Comparison of ENCODE assay signal across 8 cellular contexts in genomic region chr12:120686690-120687569, GRCh38. TPM values are rescaled to one million over a fixed set of nuclear protein-coding genes. Genes with fewer than 3 reads are reported as not detected.
DNase-seq lines count a peak whose midpoint lies in the region; ATAC-seq and TF ChIP-seq lines count a peak whose summit lies in the region.

Gene MLEC, plus strand, starts transcription at chr12:120687149. Its CDS starts 148 bp downstream, at chr12:120687297.

- POLR2A ChIA-PET in PC-9 (lab: Charles Lee; ENCODE audit: unreplicated experiment): interaction anchor here (0.6 to 0.7 kb wide), 5 partner anchors 84 to 1391 kb away, joined by 3 to 5 read pairs (median 3); partner anchors contain the start of gene POP5

- no peaks in the 10 kb centered on the region for H3K9me2 ChIP-seq in PC-9 (ENCODE audit: insufficient read depth)

- no peaks in the 10 kb centered on the region for H3K27me3 ChIP-seq in PC-9 (ENCODE audit: insufficient read depth, low read depth)
- no peaks in the 10 kb centered on the region for H3K27me3 ChIP-seq in mucosa of rectum (ENCODE audit: control insufficient read depth in 2 of 2, insufficient read depth in 2 of 2, low read length in 2 of 2)

- peaks cover 46% of the 10 kb centered on the region for H3K79me2 ChIP-seq in PC-9 (ENCODE audit: low read depth)

- peak within 1 kb of the TSS; percentile 89 for H3K4me3 ChIP-seq in Jurkat, Clone E6-1 (ENCODE audit: low read length)
- peak within 1 kb of the TSS; percentile 82 for H3K4me3 ChIP-seq in PC-9
- H3K4me3 ChIP-seq in epithelial cell of proximal tubule (ENCODE audit: low read depth, low read length): peak within 1 kb of the TSS; percentile 87
- H3K4me3 ChIP-seq in mucosa of rectum (ENCODE audit: low read length in 2 of 2): peak within 1 kb of the TSS; percentile 82 to 94

- DNase-seq in DMS53 treated with DMSO at 0.1 percent for 48 hours (lab: John Stamatoyannopoulos, UW; ENCODE audit: unreplicated experiment) (peak; percentile 97), PC-9 (peak; percentile 88 to 98), epithelial cell of proximal tubule (ENCODE audit: low read depth) (peak; percentile 68)
- peak; percentile 98 for DNase-seq in Jurkat, Clone E6-1 (ENCODE audit: low read depth, low spot score)
- DNase-seq in activated T-cell treated with anti-CD3 and anti-CD28 coated beads, Interleukin-2, amount 50 U/mL, for 1 hour: peak; percentile 99
- DNase-seq in stimulated activated CD8-positive, alpha-beta memory T cell treated with anti-CD3 and anti-CD28 coated beads, Interleukin-4, amount 100 ng/mL, for 48 hours: peak; percentile 99

- H3K4me1 ChIP-seq in PC-9 (replicated peaks; ENCODE audit: insufficient read depth) (peaks cover 29% of the 10 kb centered on the region), mucosa of rectum (ENCODE audit: control insufficient read depth in 2 of 2, insufficient read depth in 2 of 2, low read length in 2 of 2) (peaks cover 34 to 40% of the 10 kb centered on the region in 2 donors)

- no peaks in the 10 kb centered on the region for H3K36me3 ChIP-seq in PC-9 (ENCODE audit: low read depth)
- H3K36me3 ChIP-seq in mucosa of rectum (ENCODE audit: control insufficient read depth in 2 of 2, insufficient read depth in 2 of 2, low read length in 2 of 2): no peaks in the 10 kb centered on the region

- intact Hi-C loops in PC-9 (cut with micrococcal nuclease; ENCODE audit: unreplicated experiment): loop anchor here (1.0 to 2.0 kb wide), 2 partner anchors 40 to 104 kb away; no protein-coding TSS in a partner anchor

- peak within 1 kb of the TSS; percentile 86 to 91 for H3K9ac ChIP-seq in mucosa of rectum (ENCODE audit: low read depth in 1 of 2, low read length in 2 of 2)

- BruUV-seq in PC-9 (replicated peaks; lab: Mats Ljungman, UMichigan): TSS peak; percentile 79

- H3K27ac ChIP-seq in PC-9 (peak within 1 kb of the TSS; percentile 77), mucosa of rectum (ENCODE audit: low read depth in 2 of 2, low read length in 2 of 2) (peak within 1 kb of the TSS; percentile 92 to 97)

- peaks cover 6% of the 10 kb centered on the region; the same call in 1 of the 2 replicates for H3F3A ChIP-seq in PC-9 (ENCODE audit: insufficient read depth, low read depth)

- H3K9me3 ChIP-seq in PC-9 (ENCODE audit: insufficient read depth, low read depth): no peaks in the 10 kb centered on the region
- H3K9me3 ChIP-seq in mucosa of rectum (ENCODE audit: control insufficient read depth in 2 of 2, low read length in 2 of 2): no peaks in the 10 kb centered on the region

- peak within 1 kb of the TSS; percentile 95 for H2AFZ ChIP-seq in PC-9

- peak; percentile 60 for ATAC-seq in GM21619 (IDR thresholded peaks at IDR 0.05; ENCODE audit: unreplicated experiment)

- CTCF ChIA-PET in PC-9 (lab: Charles Lee): interaction anchor here (0.6 kb wide), 1 partner anchor 218 kb away, joined by 9 read pairs; no protein-coding TSS in a partner anchor

- H4K20me1 ChIP-seq in PC-9 (ENCODE audit: insufficient read depth): peaks cover 36% of the 10 kb centered on the region

- peak within 1 kb of the TSS; percentile 93 for H3K4me2 ChIP-seq in PC-9

- no peak for TF ChIP-seq CTCF in PC-9 (conservative IDR thresholded peaks at IDR 0.05)
- peak; percentile 18 for TF ChIP-seq CTCF in epithelial cell of proximal tubule (conservative IDR thresholded peaks at IDR 0.05; ENCODE audit: low read depth, low read length)

RNA-seq across cellular contexts. Expression of gene MLEC, which starts in this region (rescaled TPM):
- polyA plus RNA-seq in Jurkat, Clone E6-1 (2012; ENCODE audit: insufficient read depth, insufficient read length): 86.7 TPM
- 110 and 131 TPM in 2 replicates for total RNA-seq in PC-9 (2021)
- 99.5 and 124 TPM in 2 replicates for total RNA-seq in epithelial cell of proximal tubule

Comparison
In these comparisons a context has a peak if more than half of its experiments do, and no peak if none do; other contexts are left out.
1. Peak in every context shown above with its lines: DNase-seq, ATAC-seq, H3K4me3 ChIP-seq and H3K27ac ChIP-seq.